ENCODE assay signal across 8 cellular contexts in the genomic region with DNA sequence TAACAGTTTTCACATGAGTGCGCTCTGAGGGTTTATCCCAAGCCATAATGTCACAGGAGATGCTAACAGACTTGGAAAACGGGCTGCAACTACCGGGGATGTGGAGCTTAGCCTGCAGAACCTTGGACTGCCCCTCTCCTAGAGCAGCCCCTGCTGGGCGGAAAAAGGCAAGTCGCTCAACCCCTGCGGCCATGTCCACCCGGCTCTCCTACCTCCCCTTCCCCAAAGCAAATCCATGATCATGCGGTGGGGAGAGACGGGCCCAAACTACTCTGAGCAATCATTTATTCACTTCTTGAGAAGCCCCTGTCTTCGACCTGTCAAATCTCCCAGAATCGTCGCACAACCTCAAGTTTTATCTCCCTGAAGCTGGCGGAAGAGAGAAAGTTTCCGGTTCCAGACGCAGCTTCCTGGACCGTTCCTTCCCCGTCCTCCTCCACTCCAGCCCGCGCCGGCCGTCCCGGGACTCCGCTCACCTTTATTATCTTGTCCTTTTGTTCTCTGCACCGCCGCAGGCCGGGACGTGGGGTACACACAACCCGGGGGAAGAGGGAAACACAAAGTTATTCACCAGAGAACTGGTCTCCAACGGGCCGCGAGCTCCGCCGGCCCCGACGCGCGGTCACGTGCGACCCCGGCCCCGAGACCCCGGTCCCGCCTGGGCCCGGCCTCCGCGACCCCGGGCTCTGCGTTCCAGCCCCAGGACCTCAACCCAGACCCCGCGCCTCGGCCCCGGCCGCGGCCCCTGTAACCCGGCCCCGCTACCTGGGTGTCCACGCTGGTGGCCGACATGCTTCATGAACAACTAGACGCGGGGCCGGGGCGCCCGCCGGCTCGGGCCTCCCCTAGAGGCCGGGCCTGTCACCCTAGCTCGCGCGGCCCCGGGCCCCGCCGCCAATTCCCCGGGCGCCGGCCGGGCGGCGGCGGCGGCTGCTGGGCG. TPM values are rescaled to one million over a fixed set of nuclear protein-coding genes. Genes with fewer than 3 reads are reported as not detected.
A peak's percentile ranks its signal among the peaks of the same experiment; 100 is the strongest.
DNase-seq lines count a peak whose midpoint lies in the region; ATAC-seq and TF ChIP-seq lines count a peak whose summit lies in the region.

No MANE protein-coding gene starts in this region.

- peak; percentile 11 for ATAC-seq in GM21529 (IDR thresholded peaks at IDR 0.05; ENCODE audit: unreplicated experiment)
- no peak for ATAC-seq in activated B cell treated with CpG ODN at 0.5 μM for 24 hours (ENCODE audit: low read depth)

- no peaks in the 10 kb centered on the region for H3K9me3 ChIP-seq in Karpas-422 (ENCODE audit: low read length)
- no peaks in the 10 kb centered on the region for H3K9me3 ChIP-seq in osteoblast (ENCODE audit: low read depth, low read length)

- peak overlapping the region; percentile 75 for H3K27ac Mint-ChIP-seq in activated B cell treated with CpG ODN at 0.5 μM for 24 hours

- H3K36me3 ChIP-seq in Karpas-422 (ENCODE audit: insufficient read depth, low read length) (peaks cover 21% of the 10 kb centered on the region), osteoblast (ENCODE audit: insufficient read depth, low read length) (peaks cover 39% of the 10 kb centered on the region)

- H2AFZ ChIP-seq in Karpas-422 (ENCODE audit: low read length) (no peak overlapping the region), osteoblast (ENCODE audit: low read length) (peak overlapping the region; percentile 44)

- peaks cover 42% of the 10 kb centered on the region for H3K36me3 Mint-ChIP-seq in activated B cell treated with CpG ODN at 0.5 μM for 24 hours (ENCODE audit: low read depth)

- H3K4me1 Mint-ChIP-seq in activated B cell treated with CpG ODN at 0.5 μM for 24 hours, result peaks cover 42% of the 10 kb centered on the region

- no peaks in the 10 kb centered on the region for H3K9me2 ChIP-seq in Karpas-422 (replicated peaks; ENCODE audit: insufficient read depth, low read length)

- CTCF ChIA-PET in activated B cell treated with CpG ODN at 0.5 μM for 24 hours (lab: Charles Lee), result no interaction called here

- peak overlapping the region; percentile 47 for H3K27ac ChIP-seq in Karpas-422 (ENCODE audit: low read length)
- peak overlapping the region; percentile 52 for H3K27ac ChIP-seq in osteoblast (ENCODE audit: low read depth, low read length)

- H3K79me2 ChIP-seq in Karpas-422 (ENCODE audit: low read length) (peaks cover 53% of the 10 kb centered on the region), osteoblast (ENCODE audit: insufficient read depth, low read length) (peaks cover 54% of the 10 kb centered on the region)

- H3K27me3 Mint-ChIP-seq in activated B cell treated with CpG ODN at 0.5 μM for 24 hours, result peaks cover 4% of the 10 kb centered on the region

- H4K20me1 ChIP-seq in Karpas-422 (ENCODE audit: insufficient read depth, low read depth, low read length) (peaks cover 32% of the 10 kb centered on the region), osteoblast (ENCODE audit: insufficient read depth, low read length) (peaks cover 44% of the 10 kb centered on the region)

- no peaks in the 10 kb centered on the region for H3K9me3 Mint-ChIP-seq in activated B cell treated with CpG ODN at 0.5 μM for 24 hours

- DNase-seq in NCI-H1417 (lab: John Stamatoyannopoulos, UW) (peak in 2 of 3 experiments; percentile 42 to 48), NCI-H1417 treated with DMSO at 0.1 percent for 48 hours (lab: John Stamatoyannopoulos, UW) (no peak), Karpas-422 (peak; percentile 66), activated B cell treated with CpG ODN at 0.5 μM for 24 hours (no peak), fibroblast of the aortic adventitia (ENCODE audit: low read depth) (peak; percentile 53), osteoblast (ENCODE audit: insufficient read length, low spot score, missing footprints) (peak; percentile 99), globus pallidus (ENCODE audit: low spot score) (no peak)

- no peaks in the 10 kb centered on the region for H3K27me3 ChIP-seq in Karpas-422 (ENCODE audit: low read length)
- no peaks in the 10 kb centered on the region for H3K27me3 ChIP-seq in osteoblast (ENCODE audit: insufficient read depth, low read length)

- H3K4me1 ChIP-seq in Karpas-422 (ENCODE audit: low read length), result peaks cover 22% of the 10 kb centered on the region
- peaks cover 21% of the 10 kb centered on the region for H3K4me1 ChIP-seq in osteoblast (ENCODE audit: insufficient read depth, low read length)

- H3K4me2 ChIP-seq in Karpas-422 (ENCODE audit: low read depth, low read length, poor library complexity, severe bottlenecking), result peak overlapping the region; percentile 74
- H3K4me2 ChIP-seq in osteoblast (ENCODE audit: insufficient read depth, low read length), result peak overlapping the region; percentile 90

- POLR2A ChIA-PET in activated B cell treated with CpG ODN at 0.5 μM for 24 hours (lab: Charles Lee), result interaction anchor here (1.0 kb wide), 1 partner anchor 9 kb away, joined by 3 read pairs; no protein-coding TSS in a partner anchor

- H3K9ac ChIP-seq in Karpas-422 (ENCODE audit: low read length), result peak overlapping the region; percentile 98

- no peak for TF ChIP-seq CTCF in activated B cell treated with CpG ODN at 0.5 μM for 24 hours (IDR thresholded peaks at IDR 0.05)
- TF ChIP-seq CTCF in fibroblast of the aortic adventitia (IDR thresholded peaks at IDR 0.05; ENCODE audit: insufficient read depth, low read length), result peak; percentile 70
- TF ChIP-seq CTCF in osteoblast (IDR thresholded peaks at IDR 0.05; ENCODE audit: extremely low read depth, low read depth, low read length), result peak; percentile 68

- H3K4me3 Mint-ChIP-seq in activated B cell treated with CpG ODN at 0.5 μM for 24 hours, result peak overlapping the region; percentile 89

- intact Hi-C loops in activated B cell treated with CpG ODN at 0.5 μM for 24 hours (cut with micrococcal nuclease), result loop anchor here (1.0 kb wide), 2 partner anchors 36 to 57 kb away; a partner anchor contains a TSS

- H3K4me3 ChIP-seq in Karpas-422 (ENCODE audit: low read length) (peak overlapping the region; percentile 88), fibroblast of the aortic adventitia (ENCODE audit: low read depth, low read length) (peak overlapping the region; percentile 80), osteoblast (ENCODE audit: insufficient read depth, low read length) (peak overlapping the region; percentile 91)

RNA-seq across cellular contexts. Expression of a gene that starts 0.6 kb away (rescaled TPM):
- 24.1 and 27.1 TPM in 2 replicates for total RNA-seq in Karpas-422 (2014; rRNA removed; shearing (Covaris generic); ENCODE audit: low replicate concordance)
- 32.6 and 34.1 TPM in 2 replicates for total RNA-seq in activated B cell treated with CpG ODN at 0.5 μM for 24 hours
- 24.8 and 28.6 TPM in 2 replicates for total RNA-seq in fibroblast of the aortic adventitia (ENCODE audit: low replicate concordance)
- 23.9 and 26.8 TPM in 2 replicates for total RNA-seq in osteoblast

RNA-seq across cellular contexts. Expression of a gene that starts 20.3 kb away (rescaled TPM):
- 10.7 and 23.3 TPM in 2 replicates for total RNA-seq in Karpas-422 (2014; rRNA removed; shearing (Covaris generic); ENCODE audit: low replicate concordance)
- total RNA-seq in activated B cell treated with CpG ODN at 0.5 μM for 24 hours (not detected in 2 replicates), fibroblast of the aortic adventitia (ENCODE audit: low replicate concordance) (0.09 and 0.25 TPM in 2 replicates), osteoblast (under 0.01 and 0.29 TPM in 2 replicates)

RNA-seq across cellular contexts. Expression of a gene that starts 38.9 kb away (rescaled TPM):
- total RNA-seq in Karpas-422 (2014; rRNA removed; shearing (Covaris generic); ENCODE audit: low replicate concordance), result not detected in 2 replicates
- total RNA-seq in activated B cell treated with CpG ODN at 0.5 μM for 24 hours, result not detected in 2 replicates
- total RNA-seq in fibroblast of the aortic adventitia (ENCODE audit: low replicate concordance), result not detected in 2 replicates
- not detected in 2 replicates for total RNA-seq in osteoblast

RNA-seq across cellular contexts. Expression of a gene that starts 57.2 kb away (rescaled TPM):
- total RNA-seq in Karpas-422 (2014; rRNA removed; shearing (Covaris generic); ENCODE audit: low replicate concordance), result 49.2 and 61.3 TPM in 2 replicates
- total RNA-seq in activated B cell treated with CpG ODN at 0.5 μM for 24 hours (72.4 and 85.8 TPM in 2 replicates), fibroblast of the aortic adventitia (ENCODE audit: low replicate concordance) (45.5 and 58.3 TPM in 2 replicates), osteoblast (63.1 and 68.4 TPM in 2 replicates)

Comparison
In these comparisons a context has a peak if more than half of its experiments do, and no peak if none do; other contexts are left out.
1. DNase-seq: peak in NCI-H1417 (2 of 3), Karpas-422 (single experiment), fibroblast of the aortic adventitia (single experiment) and osteoblast (single experiment); none in NCI-H1417 treated with DMSO at 0.1 percent for 48 hours (single experiment), activated B cell treated with CpG ODN at 0.5 μM for 24 hours (single experiment) and globus pallidus (single experiment).
2. Peak in every context shown above with its lines, with median percentiles within 50 percentile points of each other: H3K4me3 ChIP-seq.